ENCODE assay signal across 1 cellular context in genomic region chr4:70505152-70505748, GRCh38.
TF ChIP-seq lines count a peak whose summit lies in the region.

No MANE protein-coding gene starts in this region.

TF ChIP-seq in H1, 55 proteins besides CTCF, POLR2A, EP300 and RAD21:
- TF ChIP-seq RBBP5 (IDR thresholded peaks at IDR 0.05; ENCODE audit: borderline replicate concordance, low read depth, low read length) = no peak
- no peak for TF ChIP-seq TAF1 (IDR thresholded peaks at IDR 0.05; ENCODE audit: low read depth, low read length)
- no peak for TF ChIP-seq SUZ12 (IDR thresholded peaks at IDR 0.05; ENCODE audit: low read length)
- no peak for TF ChIP-seq BACH1 (IDR thresholded peaks at IDR 0.05; ENCODE audit: low read length)
- TF ChIP-seq SIX5 (IDR thresholded peaks at IDR 0.05; ENCODE audit: low read depth, low read length) = no peak
- TF ChIP-seq NRF1 (IDR thresholded peaks at IDR 0.05; ENCODE audit: low read depth, low read length) = no peak
- TF ChIP-seq GABPA (IDR thresholded peaks at IDR 0.05; ENCODE audit: borderline replicate concordance, insufficient read depth, low read length) = no peak
- no peak for TF ChIP-seq RFX5 (IDR thresholded peaks at IDR 0.05; ENCODE audit: borderline replicate concordance, low read depth, low read length)
- no peak for TF ChIP-seq TAF7 (optimal IDR thresholded peaks at IDR 0.05; ENCODE audit: borderline replicate concordance, low read depth, low read length)
- TF ChIP-seq TCF12 (IDR thresholded peaks at IDR 0.05; ENCODE audit: low read depth, low read length) = no peak
- no peak for TF ChIP-seq SP1 (IDR thresholded peaks at IDR 0.05; ENCODE audit: low read depth, low read length)
- TF ChIP-seq FOSL1 (IDR thresholded peaks at IDR 0.05; ENCODE audit: insufficient read depth, low read depth, low read length) = no peak
- TF ChIP-seq JUND (IDR thresholded peaks at IDR 0.05; ENCODE audit: low read length) = no peak
- TF ChIP-seq HDAC2 (IDR thresholded peaks at IDR 0.05; ENCODE audit: borderline replicate concordance in 1 of 2, low read depth in 2 of 2, low read length in 2 of 2) = no peak
- TF ChIP-seq USF2 (IDR thresholded peaks at IDR 0.05; ENCODE audit: low read length) = no peak
